ENCODE assay signal across 11 cellular contexts in genomic region chr2:230893338-230893737, GRCh38. TPM values are rescaled to one million over a fixed set of nuclear protein-coding genes. Genes with fewer than 3 reads are reported as not detected.
DNase-seq lines count a peak whose midpoint lies in the region; ATAC-seq, FAIRE-seq and TF ChIP-seq lines count a peak whose summit lies in the region.
"Had no signal": no experiment of that assay in that cellular context is flagged by ENCODE, and none has a peak within 500 bp of the region (broad histone marks: within the 10 kb centered on the region; RNA-seq: fewer than 3 reads in every experiment).

No MANE protein-coding gene starts in this region.

- H3K27me3 ChIP-seq in H1 (replicated peaks in 1 of 4; ENCODE audit: control insufficient read depth in 3 of 4, extremely low read depth in 1 of 4, insufficient read depth in 3 of 4, low read length in 3 of 4) (no peaks in the 10 kb centered on the region), esophagus muscularis mucosa (peaks cover 0 to 13% (median 0%) of the 10 kb centered on the region in 4 donors)

- no peaks in the 10 kb centered on the region for H3K23me2 ChIP-seq in H1 (ENCODE audit: low read depth, low read length)

- no peak overlapping the region for H3K4me3 ChIP-seq in H1 (ENCODE audit: extremely low read depth in 1 of 4, insufficient read depth in 2 of 4, low read depth in 3 of 4, low read length in 4 of 4)
- H3K4me3 ChIP-seq in esophagus muscularis mucosa = no peak overlapping the region
- H3K4me3 ChIP-seq: esophagus squamous epithelium, K562 had no signal

- intact Hi-C loops in esophagus muscularis mucosa (cut with DNase I) = no loop called here

- H3K36me3 ChIP-seq in H1 (ENCODE audit: control insufficient read depth in 2 of 4, insufficient read depth in 4 of 4, low read length in 3 of 4) = no peaks in the 10 kb centered on the region
- H3K36me3 ChIP-seq in esophagus muscularis mucosa = no peaks in the 10 kb centered on the region
- H3K36me3 ChIP-seq: esophagus squamous epithelium had no signal

- TF ChIP-seq POLR2A in GM18505 (IDR thresholded peaks at IDR 0.05; ENCODE audit: borderline replicate concordance, extremely low read depth, insufficient read depth, insufficient read length) = peak; percentile 12
- no peak for TF ChIP-seq POLR2A in H1 (IDR thresholded peaks at IDR 0.05; ENCODE audit: control extremely low read depth in 1 of 2, low read depth in 2 of 2, low read length in 2 of 2)
- TF ChIP-seq POLR2A in esophagus muscularis mucosa (IDR thresholded peaks at IDR 0.05; ENCODE audit: low read depth) = no peak

- no peak overlapping the region for H3K9ac ChIP-seq in H1 (replicated peaks in 1 of 4; ENCODE audit: extremely low read depth in 1 of 4, low read depth in 3 of 4, low read length in 3 of 4)

- ATAC-seq in GM18505 (IDR thresholded peaks at IDR 0.05; ENCODE audit: unreplicated experiment) (peak; percentile 56), GM21360 (IDR thresholded peaks at IDR 0.05; ENCODE audit: unreplicated experiment) (peak; percentile 70), HG03103 (IDR thresholded peaks at IDR 0.05; ENCODE audit: low read depth, unreplicated experiment) (peak; percentile 56)
- ATAC-seq: K562 had no signal

- H4K20me1 ChIP-seq in H1 (replicated peaks in 1 of 2; ENCODE audit: control insufficient read depth in 1 of 2, insufficient read depth in 2 of 2, low read length in 2 of 2) = no peaks in the 10 kb centered on the region

- H3K23ac ChIP-seq in H1 (ENCODE audit: insufficient read length) = no peak overlapping the region

- no peak overlapping the region for H4K5ac ChIP-seq in H1 (ENCODE audit: insufficient read length, low read depth, low read length)

- H2BK120ac ChIP-seq in H1 (replicated peaks; ENCODE audit: low read depth, low read length) = no peak overlapping the region

- FAIRE-seq in H1 (lab: Jason Lieb, UNC) = no peak
- FAIRE-seq: K562 had no signal

- POLR2A ChIA-PET in H1 (lab: Charles Lee; ENCODE audit: partially characterized antibody) = interaction anchor here (0.6 to 2.3 kb wide), 8 partner anchors 9 to 571 kb away, joined by 3 to 9 read pairs (median 4); partner anchors contain the start of gene NCL

- TF ChIP-seq EP300 in H1 (IDR thresholded peaks at IDR 0.05; ENCODE audit: borderline replicate concordance in 1 of 2, low read depth in 2 of 2, low read length in 2 of 2) (no peak), esophagus muscularis mucosa (IDR thresholded peaks at IDR 0.05) (no peak)

- H3K4ac ChIP-seq in H1 (replicated peaks; ENCODE audit: insufficient read length, low read depth, low read length) = no peak overlapping the region

- no peak overlapping the region for H2BK12ac ChIP-seq in H1 (ENCODE audit: low read depth, low read length)

- no peak overlapping the region for H3K4me2 ChIP-seq in H1 (ENCODE audit: insufficient read depth in 1 of 2, low read depth in 2 of 2, low read length in 2 of 2)

- H3K9me3 ChIP-seq in H1 (ENCODE audit: insufficient read depth in 2 of 2, low read depth in 1 of 2, low read length in 1 of 2) (no peaks in the 10 kb centered on the region), esophagus muscularis mucosa (no peaks in the 10 kb centered on the region)
- H3K9me3 ChIP-seq: esophagus squamous epithelium had no signal

- DNase-seq in H1 (ENCODE audit: low read depth in 1 of 2, low spot score in 2 of 2) (no peak), NOMO-1 treated with DMSO at 0.1 percent for 48 hours (lab: John Stamatoyannopoulos, UW; ENCODE audit: unreplicated experiment) (no peak), esophagus muscularis mucosa (ENCODE audit: extremely low spot score) (no peak), SKM-1 (lab: John Stamatoyannopoulos, UW; ENCODE audit: unreplicated experiment) (no peak), ureter (ENCODE audit: low spot score) (no peak)
- DNase-seq: esophagus squamous epithelium had no signal

- H3K27ac ChIP-seq in H1 (ENCODE audit: low read depth, low read length) (no peak overlapping the region), esophagus muscularis mucosa (replicated peaks in 1 of 4) (no peak overlapping the region)
- H3K27ac ChIP-seq: esophagus squamous epithelium had no signal

- H2BK5ac ChIP-seq in H1 (ENCODE audit: low read depth, low read length) = no peak overlapping the region

- no peak overlapping the region for H2AK5ac ChIP-seq in H1 (ENCODE audit: low read depth, low read length)

- H4K8ac ChIP-seq in H1 (ENCODE audit: extremely low read depth, insufficient read depth, low read length) = peak overlapping the region; percentile 71; the same call in 1 of the 2 replicates

- TF ChIP-seq CTCF in H1 (IDR thresholded peaks at IDR 0.05; ENCODE audit: control extremely low read depth in 1 of 3, insufficient read depth in 1 of 3, low read depth in 1 of 3, low read length in 3 of 3) = no peak
- no peak for TF ChIP-seq CTCF in esophagus muscularis mucosa (IDR thresholded peaks at IDR 0.05)

- TF ChIP-seq RAD21 in H1 (IDR thresholded peaks at IDR 0.05 in 1 of 2, conservative IDR thresholded peaks at IDR 0.05 in 1 of 2; ENCODE audit: low read depth in 2 of 2, low read length in 2 of 2) = no peak

- H3K56ac ChIP-seq in H1 (replicated peaks; ENCODE audit: insufficient read length, low read depth, low read length) = no peak overlapping the region

- H3K18ac ChIP-seq in H1 (ENCODE audit: extremely low read depth, low read length) = 0 out of 2 replicates have a peak overlapping the region, but pooled peaks have one; percentile 32

- 63% methylated on average over 5 of the region's 6 CpGs; no CpG with 5 or more reads in 1 of the 2 experiments for WGBS in H1 (ENCODE audit: extremely low coverage in 1 of 2, insufficient coverage in 1 of 2, insufficient read length in 1 of 2, insufficient replicate concordance in 2 of 2, low coverage in 1 of 2, low lambda C conversion rate in 2 of 2, missing lambda C conversion rate in 1 of 2), 2 experiments
- WGBS in esophagus muscularis mucosa = 39% methylated on average over 6 of the region's 6 CpGs

- H3K79me1 ChIP-seq in H1 (ENCODE audit: low read depth, low read length) = no peaks in the 10 kb centered on the region

- H3K79me2 ChIP-seq in H1 (ENCODE audit: control insufficient read depth in 1 of 2, insufficient read depth in 2 of 2, low read length in 2 of 2) = no peaks in the 10 kb centered on the region

- peaks cover 0 to 9% (median 2%) of the 10 kb centered on the region in 4 experiments; a peak in 2 of 7 replicates for H3K4me1 ChIP-seq in H1 (replicated peaks in 1 of 4; ENCODE audit: control insufficient read depth in 3 of 4, insufficient read depth in 4 of 4, low read length in 3 of 4)
- no peaks in the 10 kb centered on the region for H3K4me1 ChIP-seq in esophagus muscularis mucosa

- H4K91ac ChIP-seq in H1 (replicated peaks; ENCODE audit: insufficient read length, low read length) = no peak overlapping the region

- CTCF ChIA-PET in H1 (lab: Charles Lee; ENCODE audit: partially characterized antibody) = interaction anchor here (0.8 to 21.7 kb wide), 13 partner anchors 8 to 134 kb away, joined by 3 to 332 read pairs (median 4); partner anchors contain the start of gene GPR55

- H2AFZ ChIP-seq in H1 (ENCODE audit: low read length) = no peak overlapping the region

- H2BK15ac ChIP-seq in H1 (ENCODE audit: low read length) = no peak overlapping the region

- no peak overlapping the region for H2BK20ac ChIP-seq in H1 (ENCODE audit: low read length)

- H3K14ac ChIP-seq in H1 (ENCODE audit: insufficient read length) = no peak overlapping the region

TF ChIP-seq in H1, 55 proteins besides CTCF, POLR2A, EP300 and RAD21:
- TF ChIP-seq JUN (IDR thresholded peaks at IDR 0.05; ENCODE audit: low read depth, low read length) (no peak), FOSL1 (IDR thresholded peaks at IDR 0.05; ENCODE audit: insufficient read depth, low read depth, low read length) (no peak), CHD2 (IDR thresholded peaks at IDR 0.05; ENCODE audit: low read length) (no peak), RXRA (IDR thresholded peaks at IDR 0.05; ENCODE audit: insufficient read depth, low read depth, low read length) (no peak), E2F6 (IDR thresholded peaks at IDR 0.05) (peak; percentile 36; the same call in 1 of the 2 replicates)

RNA-seq across cellular contexts. Expression of gene ITM2C, which starts 28.6 kb away (rescaled TPM):
- 362 and 367 TPM in 2 replicates for total RNA-seq in H1 (2021; fragmentation: NEBNext Ultra II Directional; extraction: Animal tissue kit (Norgen Biotek cat#: 25700))
- polyA plus RNA-seq in H1 (2011; rRNA removed) = 742 and 889 TPM in 2 replicates
- 714 TPM for polyA plus RNA-seq in H1 (2011; cell fraction: cytosol; rRNA removed)
- 967 TPM for polyA plus RNA-seq in H1 (2011; cell fraction: nucleus; rRNA removed)
- polyA plus RNA-seq in H1 (2012, experiment 1 of 2) = 466 to 565 TPM (median 504 TPM) in 4 replicates
- 396 TPM for polyA plus RNA-seq in H1 (2012, experiment 2 of 2)
- 442 TPM for polyA plus RNA-seq in H1 (2013, experiment 1 of 2)
- 531 TPM for polyA plus RNA-seq in H1 (2013, experiment 2 of 2)
- polyA minus RNA-seq in H1 (2011; rRNA and poly(A)+ RNA removed) = 807 and 840 TPM in 2 replicates
- polyA minus RNA-seq in H1 (2011; cell fraction: cytosol; rRNA and poly(A)+ RNA removed) = 239 TPM
- polyA minus RNA-seq in H1 (2011; cell fraction: nucleus; rRNA and poly(A)+ RNA removed) = 131 TPM
- total RNA-seq in esophagus muscularis mucosa (100 to 1,000 TPM in 2 of 4 donors, 10 to 100 TPM in 2; 84.0 to 145 (median 101) TPM), ureter (227 TPM)

RNA-seq across cellular contexts. Expression of gene GPR55, which starts 31.7 kb away (rescaled TPM):
- total RNA-seq in H1 (2021; fragmentation: NEBNext Ultra II Directional; extraction: Animal tissue kit (Norgen Biotek cat#: 25700)) = not detected in 2 replicates
- not detected in 2 replicates for polyA plus RNA-seq in H1 (2011; rRNA removed)
- not detected for polyA plus RNA-seq in H1 (2011; cell fraction: cytosol; rRNA removed)
- polyA plus RNA-seq in H1 (2011; cell fraction: nucleus; rRNA removed) = not detected
- not detected in 4 replicates for polyA plus RNA-seq in H1 (2012, experiment 1 of 2)
- not detected for polyA plus RNA-seq in H1 (2012, experiment 2 of 2)
- not detected for polyA plus RNA-seq in H1 (2013, experiment 1 of 2)
- not detected for polyA plus RNA-seq in H1 (2013, experiment 2 of 2)
- not detected in 2 replicates for polyA minus RNA-seq in H1 (2011; rRNA and poly(A)+ RNA removed)
- polyA minus RNA-seq in H1 (2011; cell fraction: cytosol; rRNA and poly(A)+ RNA removed) = not detected
- polyA minus RNA-seq in H1 (2011; cell fraction: nucleus; rRNA and poly(A)+ RNA removed) = not detected
- total RNA-seq in esophagus muscularis mucosa (under 1 TPM in 2 of 4 donors, not detected in 2; 0.29 to 0.42 TPM), ureter (0.39 TPM)
- total RNA-seq: pulmonary artery endothelial cell had no signal
